Comparison of ENCODE assay signal across 18 cellular contexts in genomic region chr5:170504598-170505266, GRCh38. TPM values are rescaled to one million over a fixed set of nuclear protein-coding genes. Genes with fewer than 3 reads are reported as not detected.
DNase-seq lines count a peak whose midpoint lies in the region; ATAC-seq and TF ChIP-seq lines count a peak whose summit lies in the region.
"Had no signal": no experiment of that assay in that cellular context is flagged by ENCODE, and none has a peak within 500 bp of the region (broad histone marks: within the 10 kb centered on the region; RNA-seq: fewer than 3 reads in every experiment).

No MANE protein-coding gene starts in this region.

- TF ChIP-seq CTCF in astrocyte of the cerebellum (IDR thresholded peaks at IDR 0.05; ENCODE audit: low read depth, low read length, missing control alignments) (no peak), thoracic aorta (IDR thresholded peaks at IDR 0.05) (no peak)

- H3K4me1 ChIP-seq in iPS-20b (ENCODE audit: insufficient read depth, low read length) = no peaks in the 10 kb centered on the region; the same call in 1 of the 2 replicates
- H3K4me1 ChIP-seq in thoracic aorta (ENCODE audit: control insufficient read depth in 1 of 2, low read depth in 2 of 2) = peaks cover 0 to 5% of the 10 kb centered on the region in 2 donors
- H3K4me1 ChIP-seq: ascending aorta had no signal

- H3K9me3 ChIP-seq in iPS-20b (ENCODE audit: insufficient read depth, low read depth, low read length) (no peaks in the 10 kb centered on the region), thoracic aorta (no peaks in the 10 kb centered on the region)
- H3K9me3 ChIP-seq: ascending aorta had no signal

- 0 out of 2 replicates have a peak overlapping the region, but pooled peaks have one; percentile 25 for H3K9ac ChIP-seq in iPS-20b (ENCODE audit: low read depth, low read length)

- H3K4me3 ChIP-seq in astrocyte of the cerebellum (ENCODE audit: low read depth, low read length) (peak overlapping the region; percentile 32), iPS-20b (ENCODE audit: low read length) (peak overlapping the region; percentile 62; the same call in 1 of the 2 replicates), thoracic aorta (peak overlapping the region; percentile 67)

- peaks cover 41% of the 10 kb centered on the region for H3K27me3 ChIP-seq in iPS-20b (ENCODE audit: insufficient read depth, low read length)
- H3K27me3 ChIP-seq in thoracic aorta (replicated peaks; ENCODE audit: insufficient read depth) = no peaks in the 10 kb centered on the region
- H3K27me3 ChIP-seq: ascending aorta had no signal

- H3K27ac ChIP-seq in iPS-20b (ENCODE audit: low read length) (no peak overlapping the region), thoracic aorta (no peak overlapping the region)
- H3K27ac ChIP-seq: ascending aorta had no signal

- in situ Hi-C loops in astrocyte of the cerebellum (cut with HindIII; ENCODE audit: low sequenced_read_pairs) = no loop called here

- DNase-seq in NCI-H82 (lab: John Stamatoyannopoulos, UW) (peak; percentile 0), NCI-H82 treated with DMSO at 0.1 percent for 48 hours (lab: John Stamatoyannopoulos, UW; ENCODE audit: unreplicated experiment) (no peak), astrocyte of the cerebellum (ENCODE audit: low read depth) (no peak), thoracic aorta (ENCODE audit: low spot score) (no peak), NCI-H1694 treated with DMSO at 0.1 percent for 48 hours (lab: John Stamatoyannopoulos, UW) (no peak)
- DNase-seq in activated CD8-positive, alpha-beta memory T cell treated with anti-CD3 and anti-CD28 coated beads, Interleukin-2, amount 50 U/mL, for 48 hours = no peak
- DNase-seq: activated CD4-positive, alpha-beta T cell treated with anti-CD3 and anti-CD28 coated beads for 1 hour; activated naive CD4-positive, alpha-beta T cell; CD4-positive, CD25-positive, alpha-beta regulatory T cell; KBM-7; naive thymus-derived CD4-positive, alpha-beta T cell; stimulated activated naive CD8-positive, alpha-beta T cell treated with anti-CD3 and anti-CD28 coated beads, Interleukin-15, Interleukin-2, amounts not matched to agents 100 U/mL and 50 U/mL, for 24 hours; T-helper 17 cell had no signal

- ATAC-seq in thoracic aorta (ENCODE audit: insufficient number of reproducible peaks, low FRiP score, low read depth) (no peak), HG03439 (IDR thresholded peaks at IDR 0.05; ENCODE audit: unreplicated experiment) (no peak)
- ATAC-seq: stimulated activated naive CD8-positive, alpha-beta T cell treated with anti-CD3 and anti-CD28 coated beads, Interleukin-15, Interleukin-2, amounts not matched to agents 100 U/mL and 50 U/mL, for 24 hours; T-helper 17 cell had no signal

- H3K36me3 ChIP-seq in iPS-20b (ENCODE audit: insufficient read depth, low read depth, low read length) = no peaks in the 10 kb centered on the region
- H3K36me3 ChIP-seq in thoracic aorta = no peaks in the 10 kb centered on the region
- H3K36me3 ChIP-seq: ascending aorta had no signal

RNA-seq across cellular contexts. Expression of gene KCNIP1, which starts 0.9 kb away (rescaled TPM):
- total RNA-seq in thoracic aorta = not detected
- total RNA-seq: ascending aorta; CD4-positive, CD25-positive, alpha-beta regulatory T cell; lower leg skin; naive thymus-derived CD4-positive, alpha-beta T cell; T-helper 17 cell; ureter had no signal
